ENCODE assay signal across 10 cellular contexts in genomic region chr4:153529646-153530045, GRCh38.
DNase-seq lines count a peak whose midpoint lies in the region; ATAC-seq and TF ChIP-seq lines count a peak whose summit lies in the region.
"Had no signal": no experiment of that assay in that cellular context is flagged by ENCODE, and none has a peak within 500 bp of the region (broad histone marks: within the 10 kb centered on the region; RNA-seq: fewer than 3 reads in every experiment).

No MANE protein-coding gene starts in this region.

- H3K9me3 ChIP-seq in mammary epithelial cell (replicated peaks; ENCODE audit: insufficient read depth, low read length) (no peaks in the 10 kb centered on the region), OCI-LY1 (ENCODE audit: low read length) (no peaks in the 10 kb centered on the region), subcutaneous abdominal adipose tissue (ENCODE audit: control insufficient read depth in 5 of 5, low read length in 5 of 5) (no peaks in the 10 kb centered on the region)
- H3K9me3 ChIP-seq: SJCRH30 had no signal

- TF ChIP-seq POLR2A in erythroblast (IDR thresholded peaks at IDR 0.05; ENCODE audit: low read length): no peak

- H3K4me2 ChIP-seq in mammary epithelial cell (ENCODE audit: insufficient read depth, low read depth, low read length) (no peak overlapping the region), OCI-LY1 (ENCODE audit: low read length) (peak overlapping the region; percentile 48; the same call in 1 of the 2 replicates)

- POLR2A ChIA-PET in MCF 10A (lab: Yijun Ruan, JAX): no interaction called here

- no peaks in the 10 kb centered on the region for H3K36me3 Mint-ChIP-seq in MCF 10A (ENCODE audit: insufficient read depth, unreplicated experiment)

- in situ Hi-C loops in mammary epithelial cell (cut with MboI; ENCODE audit: low sequenced_read_pairs in 2 of 2): no loop called here

- H3K4me3 Mint-ChIP-seq in MCF 10A (ENCODE audit: unreplicated experiment): no peak overlapping the region

- no peak for ATAC-seq in HG03097 (IDR thresholded peaks at IDR 0.05; ENCODE audit: low FRiP score, unreplicated experiment)

- H3K9me3 Mint-ChIP-seq in MCF 10A (ENCODE audit: unreplicated experiment): no peaks in the 10 kb centered on the region

- no peaks in the 10 kb centered on the region for H4K20me1 ChIP-seq in mammary epithelial cell (ENCODE audit: insufficient read depth, low read length)
- no peaks in the 10 kb centered on the region; the same call in 1 of the 2 replicates for H4K20me1 ChIP-seq in OCI-LY1 (ENCODE audit: insufficient read depth, low read length)

- intact Hi-C loops in MCF 10A (cut with micrococcal nuclease): no loop called here
- intact Hi-C loops in mammary epithelial cell (cut with micrococcal nuclease): loop anchor here (5.0 kb wide), 1 partner anchor 62 kb away; the partner anchor contains the start of gene TMEM131L
- intact Hi-C loops in dorsolateral prefrontal cortex (cut with DNase I): loop anchor here in 1 of 2 donors (10.0 kb wide), 1 partner anchor 65 kb away; the partner anchor contains the start of gene TMEM131L

- H3K4me1 ChIP-seq in mammary epithelial cell (ENCODE audit: insufficient read depth, low read length): no peaks in the 10 kb centered on the region
- peaks cover 80% of the 10 kb centered on the region for H3K4me1 ChIP-seq in OCI-LY1 (ENCODE audit: insufficient read depth, low read length, severe bottlenecking)
- H3K4me1 ChIP-seq in subcutaneous abdominal adipose tissue (ENCODE audit: control insufficient read depth in 5 of 5, insufficient read depth in 5 of 5, low read length in 5 of 5): peaks cover 9 to 52% (median 41%) of the 10 kb centered on the region in 5 donors
- H3K4me1 ChIP-seq: parathyroid adenoma had no signal

- WGBS in mammary epithelial cell (ENCODE audit: low coverage, missing lambda C conversion rate): 95% methylated on average over 3 of the region's 3 CpGs

- CTCF ChIA-PET in MCF 10A (lab: Yijun Ruan, JAX): no interaction called here
- CTCF ChIA-PET in mammary epithelial cell (lab: Charles Lee; ENCODE audit: low non-redundant PET): no interaction called here

- no peaks in the 10 kb centered on the region for H3K27me3 Mint-ChIP-seq in MCF 10A (ENCODE audit: insufficient read depth, unreplicated experiment)

- no peak overlapping the region for H3K27ac Mint-ChIP-seq in MCF 10A (ENCODE audit: low read depth, unreplicated experiment)

- peaks cover 14% of the 10 kb centered on the region for H3K4me1 Mint-ChIP-seq in MCF 10A (ENCODE audit: insufficient read depth, unreplicated experiment)

- BruUV-seq in MCF 10A (replicated peaks; lab: Mats Ljungman, UMichigan): no TSS peak
- no TSS peak for BruUV-seq in mammary epithelial cell (replicated peaks; lab: Mats Ljungman, UMichigan)

- H3K9ac ChIP-seq in mammary epithelial cell (ENCODE audit: insufficient read depth, low read length): no peak overlapping the region
- peak overlapping the region; percentile 1; the same call in 1 of the 2 replicates for H3K9ac ChIP-seq in OCI-LY1 (ENCODE audit: low read length)
- H3K9ac ChIP-seq in subcutaneous abdominal adipose tissue (ENCODE audit: low read length in 5 of 5): peak overlapping the region in 1 of 5 donors; percentile 18
- H3K9ac ChIP-seq: parathyroid adenoma had no signal

- H3K4me3 ChIP-seq in mammary epithelial cell (replicated peaks in 1 of 3; ENCODE audit: insufficient read depth in 1 of 3, low read depth in 2 of 3, low read length in 3 of 3): no peak overlapping the region
- no peak overlapping the region for H3K4me3 ChIP-seq in OCI-LY1 (ENCODE audit: low read depth, low read length, poor library complexity, severe bottlenecking)
- no peak overlapping the region for H3K4me3 ChIP-seq in subcutaneous abdominal adipose tissue (ENCODE audit: low read depth in 1 of 5, low read length in 5 of 5)
- H3K4me3 ChIP-seq in dorsolateral prefrontal cortex: no peak overlapping the region
- H3K4me3 ChIP-seq: SJCRH30 had no signal

- dilution Hi-C loops in mammary epithelial cell (cut with HindIII; ENCODE audit: low sequenced_read_pairs): no loop called here

- DNase-seq in MCF 10A (ENCODE audit: unreplicated experiment): peak; percentile 69
- no peak for DNase-seq in mammary epithelial cell
- peak; percentile 55 to 74 for DNase-seq in erythroblast (lab: John Stamatoyannopoulos, UW)
- DNase-seq in dorsolateral prefrontal cortex: no peak
- no peak for DNase-seq in KG1 (lab: John Stamatoyannopoulos, UW)
- DNase-seq: SJCRH30 had no signal

- H3F3A ChIP-seq in OCI-LY1 (ENCODE audit: insufficient read depth, low read length): no peaks in the 10 kb centered on the region

- H3K27ac ChIP-seq in mammary epithelial cell (ENCODE audit: insufficient read depth, low read depth, low read length) (no peak overlapping the region), OCI-LY1 (ENCODE audit: low read depth, low read length, poor library complexity, severe bottlenecking) (peak overlapping the region; percentile 72), subcutaneous abdominal adipose tissue (ENCODE audit: low read depth, low read length) (peak overlapping the region; percentile 61), dorsolateral prefrontal cortex (no peak overlapping the region)
- H3K27ac ChIP-seq: parathyroid adenoma, SJCRH30 had no signal

- H3K79me2 ChIP-seq in mammary epithelial cell (ENCODE audit: insufficient read depth, low read length) (peaks cover 42% of the 10 kb centered on the region), OCI-LY1 (ENCODE audit: insufficient read depth, low read length) (peaks cover 96% of the 10 kb centered on the region)
- H3K79me2 ChIP-seq: parathyroid adenoma had no signal

- H3K36me3 ChIP-seq in mammary epithelial cell (ENCODE audit: insufficient read depth, low read length): no peaks in the 10 kb centered on the region
- peaks cover 82% of the 10 kb centered on the region for H3K36me3 ChIP-seq in OCI-LY1 (ENCODE audit: insufficient read depth, low read length)
- no peaks in the 10 kb centered on the region for H3K36me3 ChIP-seq in subcutaneous abdominal adipose tissue (ENCODE audit: control insufficient read depth in 5 of 5, insufficient read depth in 5 of 5, low read length in 5 of 5)

- no peak overlapping the region for H2AFZ ChIP-seq in mammary epithelial cell (ENCODE audit: low read depth, low read length)
- H2AFZ ChIP-seq in OCI-LY1 (ENCODE audit: low read length): no peak overlapping the region
- H2AFZ ChIP-seq: parathyroid adenoma had no signal

- no peaks in the 10 kb centered on the region for H3K27me3 ChIP-seq in mammary epithelial cell (ENCODE audit: insufficient read depth, low read length)
- no peaks in the 10 kb centered on the region for H3K27me3 ChIP-seq in OCI-LY1 (ENCODE audit: insufficient read depth, low read length)
- H3K27me3 ChIP-seq in subcutaneous abdominal adipose tissue (ENCODE audit: control insufficient read depth in 5 of 5, insufficient read depth in 4 of 5, low read length in 5 of 5): no peaks in the 10 kb centered on the region
- H3K27me3 ChIP-seq in dorsolateral prefrontal cortex: no peaks in the 10 kb centered on the region
- H3K27me3 ChIP-seq: SJCRH30 had no signal

- TF ChIP-seq CTCF in MCF 10A (IDR thresholded peaks at IDR 0.05; ENCODE audit: unreplicated experiment): no peak
- no peak for TF ChIP-seq CTCF in mammary epithelial cell (conservative IDR thresholded peaks at IDR 0.05 in 1 of 2, IDR thresholded peaks at IDR 0.05 in 1 of 2; ENCODE audit: extremely low read depth in 1 of 2, insufficient read depth in 1 of 2, low read depth in 1 of 2, low read length in 2 of 2)
- TF ChIP-seq CTCF in OCI-LY1 (IDR thresholded peaks at IDR 0.05; ENCODE audit: low read length): no peak
- TF ChIP-seq CTCF in dorsolateral prefrontal cortex (IDR thresholded peaks at IDR 0.05 in 54 of 56, conservative IDR thresholded peaks at IDR 0.05 in 2 of 56; ENCODE audit: low read depth in 1 of 56, partially characterized antibody in 56 of 56): no peak

- no peaks in the 10 kb centered on the region for H3K9me2 ChIP-seq in OCI-LY1 (ENCODE audit: low read depth, low read length)

Comparison
In these comparisons a context has a peak if more than half of its experiments do, and no peak if none do; other contexts are left out.
1. DNase-seq: peak in MCF 10A (single experiment) and erythroblast (2 of 2); none in mammary epithelial cell (single experiment), dorsolateral prefrontal cortex (0 of 10) and KG1 (single experiment).
2. H3K27ac ChIP-seq: peak in OCI-LY1 (single experiment) and subcutaneous abdominal adipose tissue (single experiment); none in mammary epithelial cell (single experiment) and dorsolateral prefrontal cortex (0 of 59).